Comparison of ENCODE assay signal across 20 cellular contexts in the genomic region with DNA sequence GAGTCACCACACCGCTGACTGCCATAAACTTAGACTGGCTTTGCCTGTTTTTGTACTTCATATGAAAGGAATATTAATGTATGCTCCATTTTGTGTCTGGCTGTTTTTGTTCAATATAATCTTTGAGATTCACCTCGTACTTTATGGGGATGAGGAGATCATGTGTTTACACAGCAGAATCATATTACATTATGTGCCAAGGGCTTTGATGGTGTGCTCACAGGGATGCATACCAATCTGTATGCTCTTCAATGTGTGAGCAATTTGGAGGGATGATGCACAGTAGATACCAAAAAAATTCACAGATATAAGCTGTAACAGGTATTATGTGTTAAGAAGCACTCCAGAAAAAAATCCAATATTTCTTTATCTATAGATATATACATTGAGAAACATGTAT.
"Had no signal": no experiment of that assay in that cellular context is flagged by ENCODE, and none has a peak within 500 bp of the region (broad histone marks: within the 10 kb centered on the region; RNA-seq: fewer than 3 reads in every experiment).

No MANE protein-coding gene starts in this region.

- H3K4me3 ChIP-seq: coronary artery, esophagus squamous epithelium, gastroesophageal sphincter, transverse colon had no signal

- H3K27ac ChIP-seq: coronary artery, esophagus squamous epithelium, gastroesophageal sphincter, transverse colon had no signal

- DNase-seq: activated CD4-positive, alpha-beta T cell treated with anti-CD3 and anti-CD28 coated beads for 36 hours; activated CD4-positive, alpha-beta T cell treated with anti-CD3 and anti-CD28 coated beads, Interleukin-2, amount 50 U/mL, for 48 hours; activated CD8-positive, alpha-beta memory T cell treated with anti-CD3 and anti-CD28 coated beads, Interleukin-2, amount 50 U/mL, for 48 hours; activated naive CD4-positive, alpha-beta T cell treated with anti-CD3 and anti-CD28 coated beads for 36 hours; activated naive CD8-positive, alpha-beta T cell treated with anti-CD3 and anti-CD28 coated beads, Interleukin-2, amount 10 ng/mL, durations not matched to agents 7 days and 5 days; activated T-cell treated with anti-CD3 and anti-CD28 coated beads, Interleukin-2, amount 50 U/mL, for 4 hours; amniotic stem cell; cerebellar nuclear complex; endodermal cell; esophagus squamous epithelium; head of caudate nucleus; hypothalamus; retina; stimulated activated CD4-positive, alpha-beta T cell treated with anti-CD3 and anti-CD28 coated beads, Interleukin-2, amount 100 ng/mL, for 48 hours; stimulated activated CD8-positive, alpha-beta memory T cell treated with anti-CD3 and anti-CD28 coated beads, Interleukin-4, amount 100 ng/mL, for 48 hours; stimulated activated naive B cell treated with anti-CD40 and anti-IgM and Interleukin-4, amounts not matched to agents 10 μg/mL and 1 μg/mL and 100 μg/mL, for 72 hours; transverse colon had no signal

- FAIRE-seq: urothelium cell line had no signal
